Comparison of ENCODE assay signal across 1 cellular context in genomic region chr10:110522365-110522988, GRCh38.
TF ChIP-seq lines count a peak whose summit lies in the region.

No MANE protein-coding gene starts in this region.

TF ChIP-seq in endothelial cell of umbilical vein, 7 proteins besides CTCF, POLR2A, EP300 and RAD21:
- TF ChIP-seq GATA2 (IDR thresholded peaks at IDR 0.05; ENCODE audit: insufficient read depth, insufficient read length, low read depth, low read length) (peak; percentile 65), MAX (IDR thresholded peaks at IDR 0.05; ENCODE audit: insufficient read depth, insufficient read length) (no peak)
